In genomic region chr6:44237813-44238433, GRCh38 we compare ENCODE assay signal across 8 cellular contexts.
DNase-seq lines count a peak whose midpoint lies in the region; ATAC-seq and TF ChIP-seq lines count a peak whose summit lies in the region.

No MANE protein-coding gene starts in this region.

- H3K4me3 ChIP-seq in LNCaP clone FGC (ENCODE audit: low read depth, low read length) (peak overlapping the region; percentile 55), rectal smooth muscle tissue (ENCODE audit: low read length) (peak overlapping the region; percentile 73)

- no peaks in the 10 kb centered on the region for H3K27me3 ChIP-seq in rectal smooth muscle tissue (ENCODE audit: control insufficient read depth, insufficient read depth, low read length)

- TF ChIP-seq CTCF in LNCaP clone FGC (IDR thresholded peaks at IDR 0.05; ENCODE audit: control insufficient read depth, extremely low read depth, insufficient read depth), result peak; percentile 85

- peak overlapping the region; percentile 98 for H3K27ac ChIP-seq in angular gyrus (ENCODE audit: low read depth, low read length)
- peak overlapping the region; percentile 94 for H3K27ac ChIP-seq in rectal smooth muscle tissue (ENCODE audit: low read depth, low read length)

- H3K36me3 ChIP-seq in rectal smooth muscle tissue (ENCODE audit: control insufficient read depth, insufficient read depth, low read length), result no peaks in the 10 kb centered on the region

- peak overlapping the region; percentile 80 for H3K9ac ChIP-seq in rectal smooth muscle tissue (ENCODE audit: low read length)

- H3K4me1 ChIP-seq in rectal smooth muscle tissue (ENCODE audit: control insufficient read depth, insufficient read depth, low read length), result peaks cover 36% of the 10 kb centered on the region

- ATAC-seq in GM21825 (IDR thresholded peaks at IDR 0.05; ENCODE audit: unreplicated experiment), result peak; percentile 79

- peak; percentile 91 for DNase-seq in GM03348 (ENCODE audit: low spot score)
- DNase-seq in LNCaP clone FGC (ENCODE audit: low read depth), result no peak
- DNase-seq in T-helper 2 cell, result peak; percentile 63 to 84 (median 71)
- peak; percentile 87 for DNase-seq in hepatic stellate cell (ENCODE audit: low spot score)
- no peak for DNase-seq in NCI-H1048 (lab: John Stamatoyannopoulos, UW)

Comparison
In these comparisons a context has a peak if more than half of its experiments do, and no peak if none do; other contexts are left out.
1. DNase-seq: peak in GM03348 (single experiment), T-helper 2 cell (5 of 5) and hepatic stellate cell (single experiment); none in LNCaP clone FGC (single experiment) and NCI-H1048 (single experiment).